8 cellular contexts compared by ENCODE assay signal in the genomic region with DNA sequence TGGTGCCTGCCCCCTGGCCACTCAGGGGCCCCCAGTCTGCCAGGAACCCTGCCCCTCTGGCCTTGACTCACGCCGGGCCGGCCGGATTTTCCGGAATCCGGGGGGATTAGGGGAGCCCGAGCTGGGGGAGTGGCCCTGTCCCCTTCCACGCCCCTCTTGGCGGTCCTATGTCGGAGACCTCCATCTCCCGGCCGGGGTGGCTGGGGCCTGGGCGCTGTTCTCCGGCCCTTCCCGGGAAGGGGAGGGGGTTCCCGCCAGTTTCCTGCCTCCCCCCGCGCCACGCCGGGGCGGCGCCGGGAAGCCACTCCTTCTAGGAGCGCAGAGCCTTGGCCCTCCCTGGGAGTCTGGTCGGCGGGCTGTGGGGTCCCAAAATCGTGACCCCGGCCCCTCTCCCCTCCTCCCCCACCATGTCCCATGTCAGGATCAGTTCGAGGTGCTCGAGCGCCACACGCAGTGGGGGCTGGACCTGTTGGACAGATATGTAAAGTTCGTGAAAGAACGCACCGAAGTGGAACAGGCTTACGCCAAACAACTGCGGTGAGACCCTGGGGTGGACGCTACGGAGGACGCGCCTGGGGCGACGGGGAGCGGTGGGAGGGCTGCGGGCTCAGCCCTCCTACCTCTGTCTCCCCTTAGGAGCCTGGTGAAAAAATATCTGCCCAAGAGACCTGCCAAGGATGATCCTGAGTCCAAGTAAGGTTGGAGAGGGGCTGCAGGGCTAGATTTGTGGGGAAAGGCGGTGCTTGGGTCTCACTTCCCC. TPM values are rescaled to one million over a fixed set of nuclear protein-coding genes. Genes with fewer than 3 reads are reported as not detected.
DNase-seq lines count a peak whose midpoint lies in the region; ATAC-seq and TF ChIP-seq lines count a peak whose summit lies in the region.

No MANE protein-coding gene starts in this region.

- ATAC-seq in GM18873 (IDR thresholded peaks at IDR 0.05; ENCODE audit: low FRiP score, unreplicated experiment) (no peak), HG03039 (IDR thresholded peaks at IDR 0.05; ENCODE audit: unreplicated experiment) (no peak), HG03432 (IDR thresholded peaks at IDR 0.05; ENCODE audit: unreplicated experiment) (no peak)

- no peaks in the 10 kb centered on the region for H3K9me3 ChIP-seq in right atrium auricular region

- H3K4me3 ChIP-seq in right atrium auricular region (peak overlapping the region; percentile 94 to 95), retinal pigment epithelial cell (ENCODE audit: low read length) (peak overlapping the region; percentile 81)

- peak overlapping the region; percentile 91 to 97 for H3K27ac ChIP-seq in right atrium auricular region

- peaks cover 1% of the 10 kb centered on the region for H3K36me3 Mint-ChIP-seq in IgD-negative memory B cell
- peaks cover 2% of the 10 kb centered on the region for H3K36me3 Mint-ChIP-seq in activated naive CD8-positive, alpha-beta T cell

- H3K36me3 ChIP-seq in right atrium auricular region: peaks cover 18% of the 10 kb centered on the region

- peak; percentile 67 for DNase-seq in D341Med (ENCODE audit: low spot score)
- DNase-seq in right atrium auricular region (ENCODE audit: low spot score): peak; percentile 68
- no peak for DNase-seq in retinal pigment epithelial cell (ENCODE audit: low read depth)

- peak overlapping the region; percentile 74 to 91 (median 88) for H3K4me3 Mint-ChIP-seq in IgD-negative memory B cell
- H3K4me3 Mint-ChIP-seq in activated naive CD8-positive, alpha-beta T cell: peak overlapping the region; percentile 85

- TF ChIP-seq CTCF in right atrium auricular region (IDR thresholded peaks at IDR 0.05): no peak
- no peak for TF ChIP-seq CTCF in retinal pigment epithelial cell (conservative IDR thresholded peaks at IDR 0.05; ENCODE audit: low read depth, low read length)

- no peaks in the 10 kb centered on the region for H3K9me3 Mint-ChIP-seq in IgD-negative memory B cell
- H3K9me3 Mint-ChIP-seq in activated naive CD8-positive, alpha-beta T cell (ENCODE audit: low read depth): no peaks in the 10 kb centered on the region

- no peaks in the 10 kb centered on the region for H3K27me3 Mint-ChIP-seq in IgD-negative memory B cell
- no peaks in the 10 kb centered on the region for H3K27me3 Mint-ChIP-seq in activated naive CD8-positive, alpha-beta T cell

- H3K27me3 ChIP-seq in right atrium auricular region: no peaks in the 10 kb centered on the region

- peak overlapping the region; percentile 31 to 94 (median 89) for H3K27ac Mint-ChIP-seq in IgD-negative memory B cell
- H3K27ac Mint-ChIP-seq in activated naive CD8-positive, alpha-beta T cell: no peak overlapping the region

- peaks cover 29 to 35% (median 34%) of the 10 kb centered on the region in 3 donors for H3K4me1 Mint-ChIP-seq in IgD-negative memory B cell
- H3K4me1 Mint-ChIP-seq in activated naive CD8-positive, alpha-beta T cell (ENCODE audit: low read depth): peaks cover 31% of the 10 kb centered on the region

- peaks cover 0 to 77% of the 10 kb centered on the region in 2 donors for H3K4me1 ChIP-seq in right atrium auricular region

RNA-seq across cellular contexts. Expression of a gene that starts 1.3 kb away (rescaled TPM):
- 4.0 TPM for polyA plus RNA-seq in IgD-negative memory B cell
- total RNA-seq in right atrium auricular region: 10 to 100 TPM; 39.6 to 65.3 TPM

RNA-seq across cellular contexts. Expression of a gene that starts 3.4 kb away (rescaled TPM):
- polyA plus RNA-seq in IgD-negative memory B cell: 81.3 TPM
- total RNA-seq in right atrium auricular region: 10 to 100 TPM; 40.3 to 41.3 TPM

RNA-seq across cellular contexts. Expression of a gene that starts 20.3 kb away (rescaled TPM):
- not detected for polyA plus RNA-seq in IgD-negative memory B cell
- total RNA-seq in right atrium auricular region: 1,000 to 10,000 TPM in 1 of 2 donors, 100 to 1,000 TPM in 1; 419 to 1,709 TPM

RNA-seq across cellular contexts. Expression of a gene that starts 26.5 kb away (rescaled TPM):
- polyA plus RNA-seq in IgD-negative memory B cell: 32.7 TPM
- not detected for total RNA-seq in right atrium auricular region

RNA-seq across cellular contexts. Expression of a gene that starts 31.7 kb away (rescaled TPM):
- polyA plus RNA-seq in IgD-negative memory B cell: 47.5 TPM
- 1 to 10 TPM in 1 of 2 donors, under 1 TPM in 1; 0.52 to 1.4 TPM for total RNA-seq in right atrium auricular region
